Comparison of ENCODE assay signal across 24 cellular contexts in the genomic region with DNA sequence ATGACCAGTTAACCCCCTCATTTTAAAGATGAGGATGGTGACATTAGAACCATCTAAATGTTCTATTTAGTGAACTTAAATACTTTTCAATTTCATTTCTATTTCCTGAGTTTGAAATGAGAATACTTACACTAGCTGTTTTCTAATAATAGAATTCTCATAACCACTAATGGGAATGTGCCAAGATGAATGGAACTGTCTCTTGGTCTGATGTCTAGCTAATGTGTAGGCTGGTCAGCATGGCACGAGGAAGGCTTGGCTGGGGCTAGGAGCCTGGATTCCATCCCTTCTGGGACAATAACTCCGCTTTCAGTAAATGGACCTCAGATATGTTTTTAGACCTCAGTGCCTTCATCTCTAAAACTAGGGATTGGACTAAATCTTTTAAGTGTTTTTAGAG.
"Had no signal": no experiment of that assay in that cellular context is flagged by ENCODE, and none has a peak within 500 bp of the region (broad histone marks: within the 10 kb centered on the region; RNA-seq: fewer than 3 reads in every experiment).

No MANE protein-coding gene starts in this region.

- H3K4me1 ChIP-seq: adrenal gland, colonic mucosa, esophagus squamous epithelium, lower lobe of right lung, spleen, testis, upper lobe of left lung had no signal

- H3K27me3 ChIP-seq: adrenal gland, ascending aorta, colonic mucosa, heart right ventricle, testis, upper lobe of left lung had no signal

- H3K4me3 ChIP-seq: adrenal gland, colonic mucosa, esophagus squamous epithelium, heart right ventricle, lower lobe of right lung, mucosa of descending colon, spleen, testis, upper lobe of left lung had no signal

- H3K9me3 ChIP-seq: adrenal gland, ascending aorta, colonic mucosa, esophagus squamous epithelium, heart right ventricle, lower lobe of right lung, mucosa of descending colon, spleen, testis, upper lobe of left lung had no signal

- DNase-seq: activated CD4-positive, alpha-beta T cell treated with anti-CD3 and anti-CD28 coated beads for 36 hours; activated CD4-positive, alpha-beta T cell treated with anti-CD3 and anti-CD28 coated beads, Interleukin-2, amount 50 U/mL, for 4 hours; activated CD8-positive, alpha-beta memory T cell treated with anti-CD3 and anti-CD28 coated beads for 24 hours; activated CD8-positive, alpha-beta memory T cell treated with anti-CD3 and anti-CD28 coated beads, Interleukin-2, amount 50 U/mL, for 48 hours; activated naive CD4-positive, alpha-beta T cell; activated T-cell treated with anti-CD3 and anti-CD28 coated beads, Interleukin-2, amount 50 U/mL, for 4 hours; adrenal gland; colonic mucosa; esophagus squamous epithelium; heart right ventricle; islet precursor cell; left colon; lower lobe of right lung; mucosa of descending colon; naive thymus-derived CD4-positive, alpha-beta T cell; occipital lobe; posterior cingulate gyrus; spleen; stimulated activated CD4-positive, alpha-beta T cell treated with anti-CD3 and anti-CD28 coated beads, Interleukin-4, amount 100 ng/mL, for 1 hour; stimulated activated naive CD4-positive, alpha-beta T cell; T-helper 1 cell; testis; upper lobe of left lung had no signal

- H3K36me3 ChIP-seq: adrenal gland, ascending aorta, colonic mucosa, esophagus squamous epithelium, heart right ventricle, lower lobe of right lung, spleen, upper lobe of left lung had no signal

- H3K27ac ChIP-seq: adrenal gland, colonic mucosa, esophagus squamous epithelium, heart right ventricle, lower lobe of right lung, spleen, testis, upper lobe of left lung had no signal

- ATAC-seq: activated CD4-positive, alpha-beta T cell treated with anti-CD3 and anti-CD28 coated beads for 36 hours; activated T-cell treated with anti-CD3 and anti-CD28 coated beads, Interleukin-2, amount 50 U/mL, for 4 hours; left colon; lower lobe of right lung; mucosa of descending colon; naive thymus-derived CD4-positive, alpha-beta T cell had no signal
